ENCODE assay signal across 22 cellular contexts in the genomic region with DNA sequence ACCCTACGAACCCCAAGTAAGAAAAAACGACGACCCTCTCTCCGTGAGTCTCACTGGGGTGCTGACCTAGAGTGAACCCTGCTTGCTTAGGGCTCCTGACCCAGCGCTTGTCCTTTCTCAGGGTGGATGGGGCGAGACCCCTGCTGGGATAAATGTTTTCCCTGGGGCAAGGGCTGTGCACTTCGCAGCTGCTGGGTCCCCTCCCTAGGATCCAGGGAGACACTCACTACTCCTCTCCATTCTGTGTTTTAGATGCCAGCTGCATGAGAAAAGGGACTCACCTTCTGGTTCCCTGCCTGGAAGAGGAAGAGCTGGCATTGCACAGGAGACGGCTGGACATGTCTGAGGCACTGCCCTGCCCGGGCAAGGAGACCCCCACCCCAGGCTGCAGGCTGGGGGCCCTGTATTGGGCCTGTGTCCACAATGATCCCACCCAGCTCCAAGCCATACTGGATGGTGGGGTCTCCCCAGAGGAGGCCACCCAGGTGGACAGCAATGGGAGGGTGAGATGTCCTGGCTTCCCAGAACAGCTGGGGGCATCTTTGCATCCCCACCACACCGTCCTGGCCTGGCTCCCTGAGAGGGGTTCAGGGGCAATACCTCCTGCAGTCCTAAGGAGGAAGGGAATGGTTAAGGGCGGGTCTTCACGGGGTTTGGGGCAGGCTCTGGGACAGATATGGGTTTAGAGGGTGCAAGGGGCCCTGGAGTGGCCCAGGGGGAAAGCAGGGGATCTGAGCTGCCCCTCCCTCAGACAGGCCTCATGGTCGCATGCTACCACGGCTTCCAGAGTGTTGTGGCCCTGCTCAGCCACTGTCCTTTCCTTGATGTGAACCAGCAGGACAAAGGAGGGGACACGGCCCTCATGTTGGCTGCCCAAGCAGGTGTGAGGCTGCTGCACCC. TPM values are rescaled to one million over a fixed set of nuclear protein-coding genes. Genes with fewer than 3 reads are reported as not detected.
DNase-seq lines count a peak whose midpoint lies in the region; ATAC-seq and TF ChIP-seq lines count a peak whose summit lies in the region.
"Had no signal": no experiment of that assay in that cellular context is flagged by ENCODE, and none has a peak within 500 bp of the region (broad histone marks: within the 10 kb centered on the region; RNA-seq: fewer than 3 reads in every experiment).

No MANE protein-coding gene starts in this region.

- no peaks in the 10 kb centered on the region for H3K9me3 ChIP-seq in iPS-15b (ENCODE audit: control insufficient read depth, insufficient read depth, low read length)
- H3K9me3 ChIP-seq: colonic mucosa, right lobe of liver, stomach had no signal

- H3K4me1 ChIP-seq in iPS-15b (ENCODE audit: control insufficient read depth, insufficient read depth, low read length), result peaks cover 2% of the 10 kb centered on the region
- H3K4me1 ChIP-seq: colonic mucosa had no signal

- H3K27me3 Mint-ChIP-seq in T-cell (peaks cover 1 to 6% of the 10 kb centered on the region in 2 donors), progenitor cell of endocrine pancreas (peaks cover 17% of the 10 kb centered on the region)

- TF ChIP-seq CTCF in progenitor cell of endocrine pancreas (IDR thresholded peaks at IDR 0.05; ENCODE audit: unreplicated experiment), result no peak

- H3K27me3 ChIP-seq in iPS-15b (ENCODE audit: control insufficient read depth, insufficient read depth, low read length), result peaks cover 14% of the 10 kb centered on the region
- H3K27me3 ChIP-seq: colonic mucosa, right lobe of liver had no signal

- ATAC-seq in T-cell (replicated peaks in 1 of 4), result no peak

- no peaks in the 10 kb centered on the region for H3K9me3 Mint-ChIP-seq in T-cell
- H3K9me3 Mint-ChIP-seq in progenitor cell of endocrine pancreas (ENCODE audit: low read depth), result peaks cover 6% of the 10 kb centered on the region

- H3K4me1 Mint-ChIP-seq in T-cell, result peaks cover 8 to 19% (median 17%) of the 10 kb centered on the region in 3 donors
- H3K4me1 Mint-ChIP-seq in progenitor cell of endocrine pancreas (ENCODE audit: low read depth), result peaks cover 7% of the 10 kb centered on the region

- CTCF ChIA-PET in T-cell (lab: Charles Lee), result no interaction called here

- no peak overlapping the region for H3K4me3 Mint-ChIP-seq in T-cell
- H3K4me3 Mint-ChIP-seq in progenitor cell of endocrine pancreas (ENCODE audit: low read depth), result peak overlapping the region; percentile 33
- H3K4me3 Mint-ChIP-seq: activated CD4-positive, alpha-beta T cell treated with anti-CD3 and anti-CD28 coated beads, Interleukin-2, amount 10 ng/mL, durations not matched to agents 24 days and 14 days had no signal

- POLR2A ChIA-PET in T-cell (lab: Charles Lee), result no interaction called here

- H3K36me3 ChIP-seq in iPS-15b (ENCODE audit: control insufficient read depth, insufficient read depth, low read length), result no peaks in the 10 kb centered on the region
- H3K36me3 ChIP-seq: colonic mucosa, right lobe of liver, stomach had no signal

- H3K36me3 Mint-ChIP-seq in T-cell, result no peaks in the 10 kb centered on the region
- H3K36me3 Mint-ChIP-seq in progenitor cell of endocrine pancreas (ENCODE audit: insufficient read depth), result no peaks in the 10 kb centered on the region

- DNase-seq in NCI-H2171 treated with DMSO at 0.1 percent for 48 hours (lab: John Stamatoyannopoulos, UW) (peak; percentile 48), NCI-H2171 (lab: John Stamatoyannopoulos, UW) (no peak), T-cell (peak in 1 of 34 experiments; percentile 20), progenitor cell of endocrine pancreas (ENCODE audit: low spot score, unreplicated experiment) (no peak), DMS114 treated with DMSO at 0.1 percent for 48 hours (lab: John Stamatoyannopoulos, UW; ENCODE audit: unreplicated experiment) (no peak), epidermal melanocyte (ENCODE audit: insufficient read length, low spot score) (no peak), NCI-H526 treated with DMSO at 0.1 percent for 48 hours (lab: John Stamatoyannopoulos, UW) (no peak)
- DNase-seq: activated CD8-positive, alpha-beta memory T cell treated with anti-CD3 and anti-CD28 coated beads, Interleukin-2, amount 50 U/mL, for 4 hours; activated naive CD4-positive, alpha-beta T cell; C1 segment of cervical spinal cord; DMS79 treated with DMSO at 0.1 percent for 48 hours; HCEC 1CT; midbrain; NCI-H187 had no signal

- peak overlapping the region; percentile 19 for H3K9ac ChIP-seq in iPS-15b (ENCODE audit: low read depth, low read length)

- H3K4me3 ChIP-seq in iPS-15b (ENCODE audit: low read depth, low read length), result peak overlapping the region; percentile 60
- H3K4me3 ChIP-seq: colonic mucosa, stomach had no signal

- H3K27ac Mint-ChIP-seq in T-cell (peak overlapping the region; percentile 12 to 23), progenitor cell of endocrine pancreas (peak overlapping the region; percentile 49)
- H3K27ac Mint-ChIP-seq: activated CD4-positive, alpha-beta T cell treated with anti-CD3 and anti-CD28 coated beads, Interleukin-2, amount 10 ng/mL, durations not matched to agents 24 days and 14 days had no signal

RNA-seq across cellular contexts. Expression of a gene that starts 0.7 kb away (rescaled TPM):
- total RNA-seq in T-cell (not detected), progenitor cell of endocrine pancreas (0.14 and 0.44 TPM in 2 replicates)
- total RNA-seq: A172; activated CD4-positive, alpha-beta T cell treated with anti-CD3 and anti-CD28 coated beads, Interleukin-2, amount 10 ng/mL, durations not matched to agents 24 days and 14 days; colonic mucosa; kidney; stomach; ureter had no signal

RNA-seq across cellular contexts. Expression of a gene that starts 18.7 kb away (rescaled TPM):
- under 1 TPM in 3 of 5 donors, not detected in 2; 0.16 to 0.58 (median 0.23) TPM for total RNA-seq in T-cell
- total RNA-seq in progenitor cell of endocrine pancreas, result 0.18 TPM in 1 of 2 replicates, not detected in the other
- total RNA-seq: activated CD4-positive, alpha-beta T cell treated with anti-CD3 and anti-CD28 coated beads, Interleukin-2, amount 10 ng/mL, durations not matched to agents 24 days and 14 days had no signal

RNA-seq across cellular contexts. Expression of a gene that starts 40.0 kb away (rescaled TPM):
- 1 to 10 TPM; 1.3 to 2.0 (median 1.6) TPM for total RNA-seq in T-cell
- total RNA-seq in progenitor cell of endocrine pancreas, result 44.5 and 46.7 TPM in 2 replicates

Comparison
In these comparisons a context has a peak if more than half of its experiments do, and no peak if none do; other contexts are left out.
1. RNA of a gene that starts 40.0 kb away (total RNA-seq): 44.5 to 46.7 TPM in progenitor cell of endocrine pancreas; 1.3 to 2.0 TPM in T-cell; every median in the first group is over 10 times any median in the second.